In the genomic region with DNA sequence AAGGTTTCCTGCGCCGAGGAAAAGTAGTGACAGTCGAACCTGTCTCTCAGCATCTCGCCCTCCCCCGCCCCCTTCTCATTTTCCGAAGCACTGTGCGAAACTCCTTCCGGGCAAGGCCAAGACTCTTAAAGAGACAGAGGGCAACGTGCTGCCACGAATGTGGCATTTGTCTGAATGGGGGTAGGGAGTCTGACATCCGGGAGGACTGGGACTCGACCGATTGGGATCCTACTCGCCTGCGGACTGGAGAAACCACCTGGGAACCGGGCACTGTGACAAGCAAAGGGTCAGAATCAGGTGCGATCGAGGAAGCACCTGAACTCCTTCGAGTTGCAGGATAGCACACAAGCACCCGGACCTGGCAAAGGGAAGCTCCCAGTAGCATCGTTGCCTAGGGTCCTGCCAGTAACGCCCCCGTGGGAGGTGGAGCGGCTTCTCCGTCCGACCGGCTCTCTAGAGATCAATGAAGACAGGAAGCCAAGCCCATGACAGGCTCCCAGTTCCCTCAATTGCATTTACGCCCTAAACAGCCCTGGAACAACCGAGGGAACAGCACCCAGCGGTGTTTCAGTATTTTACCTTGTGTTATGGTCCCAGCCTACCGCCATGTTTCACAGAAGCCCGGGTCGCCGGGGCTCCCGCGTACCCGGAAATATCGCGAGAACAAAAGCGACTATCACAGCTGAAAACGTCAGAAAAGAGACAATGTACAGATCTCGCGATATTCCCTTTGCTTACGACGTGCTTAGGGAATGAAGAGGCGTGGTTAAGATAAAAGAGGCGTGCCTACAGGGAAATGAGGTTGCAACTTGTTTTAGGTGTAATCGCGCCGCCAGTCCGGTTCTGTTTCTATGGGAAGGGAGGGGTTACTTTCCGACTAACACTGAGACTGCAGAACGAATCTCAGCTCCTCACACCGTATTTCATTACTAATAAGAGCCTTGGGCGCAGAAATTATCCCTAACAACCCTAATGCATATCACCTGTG, we compare ENCODE assay signal across 8 cellular contexts. TPM values are rescaled to one million over a fixed set of nuclear protein-coding genes. Genes with fewer than 3 reads are reported as not detected.
DNase-seq lines count a peak whose midpoint lies in the region; ATAC-seq, FAIRE-seq and TF ChIP-seq lines count a peak whose summit lies in the region.

A gene with protein sequence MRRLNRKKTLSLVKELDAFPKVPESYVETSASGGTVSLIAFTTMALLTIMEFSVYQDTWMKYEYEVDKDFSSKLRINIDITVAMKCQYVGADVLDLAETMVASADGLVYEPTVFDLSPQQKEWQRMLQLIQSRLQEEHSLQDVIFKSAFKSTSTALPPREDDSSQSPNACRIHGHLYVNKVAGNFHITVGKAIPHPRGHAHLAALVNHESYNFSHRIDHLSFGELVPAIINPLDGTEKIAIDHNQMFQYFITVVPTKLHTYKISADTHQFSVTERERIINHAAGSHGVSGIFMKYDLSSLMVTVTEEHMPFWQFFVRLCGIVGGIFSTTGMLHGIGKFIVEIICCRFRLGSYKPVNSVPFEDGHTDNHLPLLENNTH (minus strand): TSS at position 637 of the 988 bp plus-strand sequence. CDS start 9,539 bp downstream, outside the sequence.

- no peaks in the 10 kb centered on the region for H3K27me3 ChIP-seq in BE2C

- peak; percentile 97 for ATAC-seq in HG03460 (IDR thresholded peaks at IDR 0.05; ENCODE audit: unreplicated experiment)

- no peak for TF ChIP-seq CTCF in BE2C (IDR thresholded peaks at IDR 0.05; ENCODE audit: low read depth, low read length)

- peak within 1 kb of the TSS; percentile 96 for H3K4me3 ChIP-seq in BE2C (ENCODE audit: low read depth, low read length)

- H3K36me3 ChIP-seq in BE2C, result peaks cover 6% of the 10 kb centered on the region; the same call in 1 of the 2 replicates

- DNase-seq in BE2C (peak; percentile 92), GM19240 (ENCODE audit: insufficient read length, low spot score) (peak; percentile 81), NCI-H526 (lab: John Stamatoyannopoulos, UW) (peak; percentile 99), kidney tubule cell (ENCODE audit: low spot score) (peak; percentile 99)
- peak; percentile 92 for DNase-seq in activated CD4-positive, alpha-beta T cell treated with anti-CD3 and anti-CD28 coated beads for 48 hours
- peak; percentile 66 to 82 (median 75) for DNase-seq in stimulated activated CD4-positive, alpha-beta T cell treated with anti-CD3 and anti-CD28 coated beads, Interleukin-1b, Interleukin-23, amount 100 ng/mL, for 24 hours (ENCODE audit: low read depth in 4 of 4, low spot score in 1 of 4)

- FAIRE-seq in colon (lab: Jason Lieb, UNC), result peak; percentile 88

- no peaks in the 10 kb centered on the region for H3K9me3 ChIP-seq in BE2C

- H3K4me1 ChIP-seq in BE2C, result no peaks in the 10 kb centered on the region

RNA-seq across cellular contexts. Expression of the gene that starts here (rescaled TPM):
- 48.5 TPM for polyA plus RNA-seq in BE2C (2012; ENCODE audit: insufficient read depth, insufficient read length, low read depth)

Comparison
In these comparisons a context has a peak if more than half of its experiments do, and no peak if none do; other contexts are left out.
1. Peak in every context shown above with its lines: DNase-seq, ATAC-seq and H3K4me3 ChIP-seq.